In genomic region chr5:131224387-131225191, GRCh38 we compare ENCODE assay signal across 8 cellular contexts. TPM values are rescaled to one million over a fixed set of nuclear protein-coding genes. Genes with fewer than 3 reads are reported as not detected.
DNase-seq lines count a peak whose midpoint lies in the region; ATAC-seq and TF ChIP-seq lines count a peak whose summit lies in the region.

No MANE protein-coding gene starts in this region.

- peaks cover 1% of the 10 kb centered on the region for H3K36me3 Mint-ChIP-seq in activated CD8-positive, alpha-beta T cell treated with anti-CD3 and anti-CD28 coated beads for 36 hours (ENCODE audit: low read depth)
- no peaks in the 10 kb centered on the region for H3K36me3 Mint-ChIP-seq in stimulated activated effector memory CD8-positive, alpha-beta T cell treated with anti-CD3 and anti-CD28 coated beads, Interleukin-12 subunit alpha, Interleukin-12 subunit beta, amount 100 ng/mL, for 72 hours

- TF ChIP-seq CTCF in right atrium auricular region (IDR thresholded peaks at IDR 0.05) (no peak), foreskin keratinocyte (conservative IDR thresholded peaks at IDR 0.05) (no peak)
- TF ChIP-seq CTCF in activated CD8-positive, alpha-beta T cell treated with anti-CD3 and anti-CD28 coated beads for 36 hours (IDR thresholded peaks at IDR 0.05), result no peak

- no peaks in the 10 kb centered on the region for H3K4me1 ChIP-seq in right atrium auricular region
- peaks cover 11% of the 10 kb centered on the region for H3K4me1 ChIP-seq in foreskin keratinocyte

- no peaks in the 10 kb centered on the region for H3K9me3 ChIP-seq in right atrium auricular region

- H3K27ac ChIP-seq in right atrium auricular region (no peak overlapping the region), foreskin keratinocyte (no peak overlapping the region)

- intact Hi-C loops in Right ventricle myocardium inferior (cut with DNase I), result no loop called here
- intact Hi-C loops in activated CD8-positive, alpha-beta T cell treated with anti-CD3 and anti-CD28 coated beads for 36 hours (cut with micrococcal nuclease), result no loop called here

- no peaks in the 10 kb centered on the region for H3K27me3 Mint-ChIP-seq in activated CD8-positive, alpha-beta T cell treated with anti-CD3 and anti-CD28 coated beads for 36 hours

- no peaks in the 10 kb centered on the region for H3K36me3 ChIP-seq in right atrium auricular region

- no peaks in the 10 kb centered on the region for H3K27me3 ChIP-seq in right atrium auricular region
- H3K27me3 ChIP-seq in foreskin keratinocyte, result no peaks in the 10 kb centered on the region

- H3K4me1 Mint-ChIP-seq in activated CD8-positive, alpha-beta T cell treated with anti-CD3 and anti-CD28 coated beads for 36 hours (ENCODE audit: low read depth), result peaks cover 18% of the 10 kb centered on the region
- peaks cover 11% of the 10 kb centered on the region for H3K4me1 Mint-ChIP-seq in stimulated activated effector memory CD8-positive, alpha-beta T cell treated with anti-CD3 and anti-CD28 coated beads, Interleukin-12 subunit alpha, Interleukin-12 subunit beta, amount 100 ng/mL, for 72 hours

- DNase-seq in Right ventricle myocardium inferior (ENCODE audit: missing footprints) (no peak), right atrium auricular region (ENCODE audit: low spot score) (no peak), DMS114 treated with DMSO at 0.1 percent for 48 hours (lab: John Stamatoyannopoulos, UW; ENCODE audit: unreplicated experiment) (no peak), foreskin keratinocyte (no peak), NCI-H2081 treated with DMSO at 0.1 percent for 48 hours (lab: John Stamatoyannopoulos, UW) (no peak)
- DNase-seq in activated CD8-positive, alpha-beta T cell treated with anti-CD3 and anti-CD28 coated beads for 36 hours, result peak; percentile 42
- no peak for DNase-seq in stimulated activated effector memory CD8-positive, alpha-beta T cell treated with anti-CD3 and anti-CD28 coated beads, Interleukin-12 subunit alpha, Interleukin-12 subunit beta, amount 100 ng/mL, for 72 hours (ENCODE audit: low spot score in 2 of 2)

- H3K9me3 Mint-ChIP-seq in activated CD8-positive, alpha-beta T cell treated with anti-CD3 and anti-CD28 coated beads for 36 hours, result no peaks in the 10 kb centered on the region
- no peaks in the 10 kb centered on the region for H3K9me3 Mint-ChIP-seq in stimulated activated effector memory CD8-positive, alpha-beta T cell treated with anti-CD3 and anti-CD28 coated beads, Interleukin-12 subunit alpha, Interleukin-12 subunit beta, amount 100 ng/mL, for 72 hours

- no peak overlapping the region for H3K4me3 Mint-ChIP-seq in activated CD8-positive, alpha-beta T cell treated with anti-CD3 and anti-CD28 coated beads for 36 hours
- no peak overlapping the region for H3K4me3 Mint-ChIP-seq in stimulated activated effector memory CD8-positive, alpha-beta T cell treated with anti-CD3 and anti-CD28 coated beads, Interleukin-12 subunit alpha, Interleukin-12 subunit beta, amount 100 ng/mL, for 72 hours

- ATAC-seq in Right ventricle myocardium inferior (peak; percentile 70), HG03064 (IDR thresholded peaks at IDR 0.05; ENCODE audit: low read depth, unreplicated experiment) (peak; percentile 80), foreskin keratinocyte (no peak)
- ATAC-seq in activated CD8-positive, alpha-beta T cell treated with anti-CD3 and anti-CD28 coated beads for 36 hours, result peak; percentile 84
- peak; percentile 77 for ATAC-seq in stimulated activated effector memory CD8-positive, alpha-beta T cell treated with anti-CD3 and anti-CD28 coated beads, Interleukin-12 subunit alpha, Interleukin-12 subunit beta, amount 100 ng/mL, for 72 hours

- H3K4me3 ChIP-seq in right atrium auricular region, result no peak overlapping the region

- H3K27ac Mint-ChIP-seq in activated CD8-positive, alpha-beta T cell treated with anti-CD3 and anti-CD28 coated beads for 36 hours, result no peak overlapping the region
- H3K27ac Mint-ChIP-seq in stimulated activated effector memory CD8-positive, alpha-beta T cell treated with anti-CD3 and anti-CD28 coated beads, Interleukin-12 subunit alpha, Interleukin-12 subunit beta, amount 100 ng/mL, for 72 hours, result no peak overlapping the region

- CTCF ChIA-PET in activated CD8-positive, alpha-beta T cell treated with anti-CD3 and anti-CD28 coated beads for 36 hours (lab: Charles Lee), result interaction anchor here (1.3 to 1.7 kb wide), 2 partner anchors 15 to 23 kb away, joined by 3 to 5 read pairs; no protein-coding TSS in a partner anchor

- POLR2A ChIA-PET in activated CD8-positive, alpha-beta T cell treated with anti-CD3 and anti-CD28 coated beads for 36 hours (lab: Charles Lee), result interaction anchor here (0.5 to 2.1 kb wide), 3 partner anchors 10 to 154 kb away, joined by 3 to 7 read pairs (median 3); no protein-coding TSS in a partner anchor

RNA-seq across cellular contexts. Expression of gene CDC42SE2, which starts 39.3 kb away (rescaled TPM):
- 11.6 TPM for total RNA-seq in Right ventricle myocardium inferior
- total RNA-seq in right atrium auricular region, result 10 to 100 TPM; 13.5 to 15.0 TPM
- total RNA-seq in activated CD8-positive, alpha-beta T cell treated with anti-CD3 and anti-CD28 coated beads for 36 hours, result 100 to 1,000 TPM; 100 to 102 TPM
- total RNA-seq in foreskin keratinocyte, result 23.7 and 24.8 TPM in 2 replicates
- 8.8 and 10.4 TPM in 2 replicates for polyA plus RNA-seq in foreskin keratinocyte

RNA-seq across cellular contexts. Expression of gene LYRM7, which starts 53.8 kb away (rescaled TPM):
- total RNA-seq in Right ventricle myocardium inferior (26.9 TPM), right atrium auricular region (10 to 100 TPM in 1 of 2 donors, 1 to 10 TPM in 1; 7.5 to 30.7 TPM), foreskin keratinocyte (5.0 and 8.0 TPM in 2 replicates)
- total RNA-seq in activated CD8-positive, alpha-beta T cell treated with anti-CD3 and anti-CD28 coated beads for 36 hours, result 10 to 100 TPM; 23.2 to 24.0 TPM
- polyA plus RNA-seq in foreskin keratinocyte, result 3.4 and 4.2 TPM in 2 replicates

RNA-seq across cellular contexts. Expression of gene HINT1, which starts 59.5 kb away (rescaled TPM):
- total RNA-seq in Right ventricle myocardium inferior (200 TPM), right atrium auricular region (100 to 1,000 TPM; 116 to 164 TPM), foreskin keratinocyte (355 TPM in 2 replicates)
- 100 to 1,000 TPM; 317 to 322 TPM for total RNA-seq in activated CD8-positive, alpha-beta T cell treated with anti-CD3 and anti-CD28 coated beads for 36 hours
- 619 and 631 TPM in 2 replicates for polyA plus RNA-seq in foreskin keratinocyte
